10 cellular contexts compared by ENCODE assay signal in genomic region chr10:72162978-72163377, GRCh38. TPM values are rescaled to one million over a fixed set of nuclear protein-coding genes. Genes with fewer than 3 reads are reported as not detected.
DNase-seq lines count a peak whose midpoint lies in the region; ATAC-seq and TF ChIP-seq lines count a peak whose summit lies in the region.
"Had no signal": no experiment of that assay in that cellular context is flagged by ENCODE, and none has a peak within 500 bp of the region (broad histone marks: within the 10 kb centered on the region; RNA-seq: fewer than 3 reads in every experiment).

No MANE protein-coding gene starts in this region.

- no peaks in the 10 kb centered on the region for H3K27me3 ChIP-seq in MG63
- H3K27me3 ChIP-seq: BLaER1 treated with 17β-estradiol and CSF1 and Interleukin-3, amounts not matched to agents 10 nM and 100 nM had no signal

- CTCF ChIA-PET in activated naive CD4-positive, alpha-beta T cell treated with anti-CD3 and anti-CD28 coated beads for 36 hours (lab: Charles Lee): interaction anchor here (1.0 kb wide), 1 partner anchor 36 kb away, joined by 3 read pairs; no protein-coding TSS in a partner anchor

- no peak for TF ChIP-seq CTCF in astrocyte of the cerebellum (IDR thresholded peaks at IDR 0.05; ENCODE audit: low read depth, low read length, missing control alignments)

- in situ Hi-C loops in astrocyte of the cerebellum (cut with HindIII; ENCODE audit: low sequenced_read_pairs): no loop called here

- H3K9me3 ChIP-seq in MG63: no peaks in the 10 kb centered on the region
- H3K9me3 ChIP-seq: BLaER1 treated with 17β-estradiol and CSF1 and Interleukin-3, amounts not matched to agents 10 nM and 100 nM had no signal

- no peak overlapping the region for H3K4me3 ChIP-seq in MG63
- H3K4me3 ChIP-seq in astrocyte of the cerebellum (ENCODE audit: low read depth, low read length): no peak overlapping the region
- H3K4me3 ChIP-seq: BLaER1 treated with 17β-estradiol and CSF1 and Interleukin-3, amounts not matched to agents 10 nM and 100 nM had no signal

- peak; percentile 99 for ATAC-seq in stimulated activated effector memory CD8-positive, alpha-beta T cell treated with anti-CD3 and anti-CD28 coated beads, Interleukin-12 subunit alpha, Interleukin-12 subunit beta, amount 100 ng/mL, for 72 hours

- intact Hi-C loops in activated naive CD4-positive, alpha-beta T cell treated with anti-CD3 and anti-CD28 coated beads for 36 hours (cut with micrococcal nuclease): loop anchor here (1.0 to 10.0 kb wide), 9 partner anchors 14 to 400 kb away; partner anchors contain the start of gene SPOCK2

- H3K4me1 Mint-ChIP-seq in activated naive CD4-positive, alpha-beta T cell treated with anti-CD3 and anti-CD28 coated beads for 36 hours (ENCODE audit: low read depth): peaks cover 34% of the 10 kb centered on the region
- peaks cover 21% of the 10 kb centered on the region for H3K4me1 Mint-ChIP-seq in stimulated activated effector memory CD8-positive, alpha-beta T cell treated with anti-CD3 and anti-CD28 coated beads, Interleukin-12 subunit alpha, Interleukin-12 subunit beta, amount 100 ng/mL, for 72 hours
- H3K4me1 Mint-ChIP-seq: memory B cell had no signal

- H3K4me3 Mint-ChIP-seq in activated naive CD4-positive, alpha-beta T cell treated with anti-CD3 and anti-CD28 coated beads for 36 hours: no peak overlapping the region
- H3K4me3 Mint-ChIP-seq in stimulated activated effector memory CD8-positive, alpha-beta T cell treated with anti-CD3 and anti-CD28 coated beads, Interleukin-12 subunit alpha, Interleukin-12 subunit beta, amount 100 ng/mL, for 72 hours: peak overlapping the region; percentile 21
- H3K4me3 Mint-ChIP-seq: memory B cell had no signal

- H3K9me3 Mint-ChIP-seq in activated naive CD4-positive, alpha-beta T cell treated with anti-CD3 and anti-CD28 coated beads for 36 hours: no peaks in the 10 kb centered on the region
- no peaks in the 10 kb centered on the region for H3K9me3 Mint-ChIP-seq in stimulated activated effector memory CD8-positive, alpha-beta T cell treated with anti-CD3 and anti-CD28 coated beads, Interleukin-12 subunit alpha, Interleukin-12 subunit beta, amount 100 ng/mL, for 72 hours
- H3K9me3 Mint-ChIP-seq: memory B cell had no signal

- H3K36me3 ChIP-seq in MG63: no peaks in the 10 kb centered on the region; the same call in 1 of the 2 replicates

- peaks cover 25% of the 10 kb centered on the region for H3K36me3 Mint-ChIP-seq in activated naive CD4-positive, alpha-beta T cell treated with anti-CD3 and anti-CD28 coated beads for 36 hours (ENCODE audit: low read depth)
- H3K36me3 Mint-ChIP-seq in stimulated activated effector memory CD8-positive, alpha-beta T cell treated with anti-CD3 and anti-CD28 coated beads, Interleukin-12 subunit alpha, Interleukin-12 subunit beta, amount 100 ng/mL, for 72 hours: peaks cover 39% of the 10 kb centered on the region

- H3K27ac Mint-ChIP-seq in activated naive CD4-positive, alpha-beta T cell treated with anti-CD3 and anti-CD28 coated beads for 36 hours: peak overlapping the region; percentile 54
- no peak overlapping the region for H3K27ac Mint-ChIP-seq in stimulated activated effector memory CD8-positive, alpha-beta T cell treated with anti-CD3 and anti-CD28 coated beads, Interleukin-12 subunit alpha, Interleukin-12 subunit beta, amount 100 ng/mL, for 72 hours
- H3K27ac Mint-ChIP-seq: memory B cell had no signal

- H3K27me3 Mint-ChIP-seq in activated naive CD4-positive, alpha-beta T cell treated with anti-CD3 and anti-CD28 coated beads for 36 hours (ENCODE audit: low read depth): no peaks in the 10 kb centered on the region
- H3K27me3 Mint-ChIP-seq: memory B cell had no signal

- DNase-seq in activated naive CD4-positive, alpha-beta T cell treated with anti-CD3 and anti-CD28 coated beads for 36 hours: peak; percentile 49
- DNase-seq in activated naive CD4-positive, alpha-beta T cell treated with Interleukin-2 at 50 U/mL for 16 hours: no peak
- DNase-seq in MG63 (peak; percentile 3), astrocyte of the cerebellum (ENCODE audit: low read depth) (peak; percentile 75), NCI-H2081 (lab: John Stamatoyannopoulos, UW) (no peak), NCI-H1417 (lab: John Stamatoyannopoulos, UW) (no peak), NCI-H526 treated with DMSO at 0.1 percent for 48 hours (lab: John Stamatoyannopoulos, UW) (no peak)
- peak in 1 of 2 donors; percentile 59 for DNase-seq in stimulated activated effector memory CD8-positive, alpha-beta T cell treated with anti-CD3 and anti-CD28 coated beads, Interleukin-12 subunit alpha, Interleukin-12 subunit beta, amount 100 ng/mL, for 72 hours (ENCODE audit: low spot score in 2 of 2)

RNA-seq across cellular contexts. Expression of gene ANAPC16, which starts 52.8 kb away (rescaled TPM):
- total RNA-seq in activated naive CD4-positive, alpha-beta T cell treated with anti-CD3 and anti-CD28 coated beads for 36 hours: 100 to 1,000 TPM; 127 to 128 TPM
- total RNA-seq in MG63 (2014; rRNA removed; shearing (Covaris generic); ENCODE audit: low replicate concordance): 61.1 and 141 TPM in 2 replicates

RNA-seq across cellular contexts. Expression of gene ASCC1, which starts 53.1 kb away (rescaled TPM):
- total RNA-seq in activated naive CD4-positive, alpha-beta T cell treated with anti-CD3 and anti-CD28 coated beads for 36 hours: 10 to 100 TPM; 61.6 to 68.5 TPM
- total RNA-seq in MG63 (2014; rRNA removed; shearing (Covaris generic); ENCODE audit: low replicate concordance): 12.6 and 28.1 TPM in 2 replicates

Comparison
In these comparisons a context has a peak if more than half of its experiments do, and no peak if none do; other contexts are left out.
1. DNase-seq: peak in activated naive CD4-positive, alpha-beta T cell treated with anti-CD3 and anti-CD28 coated beads for 36 hours (single experiment), MG63 (single experiment) and astrocyte of the cerebellum (single experiment); none in activated naive CD4-positive, alpha-beta T cell treated with Interleukin-2 at 50 U/mL for 16 hours (single experiment), NCI-H2081 (0 of 2), NCI-H1417 (0 of 3) and NCI-H526 treated with DMSO at 0.1 percent for 48 hours (single experiment).